Comparison of ENCODE assay signal across 27 cellular contexts in the genomic region with DNA sequence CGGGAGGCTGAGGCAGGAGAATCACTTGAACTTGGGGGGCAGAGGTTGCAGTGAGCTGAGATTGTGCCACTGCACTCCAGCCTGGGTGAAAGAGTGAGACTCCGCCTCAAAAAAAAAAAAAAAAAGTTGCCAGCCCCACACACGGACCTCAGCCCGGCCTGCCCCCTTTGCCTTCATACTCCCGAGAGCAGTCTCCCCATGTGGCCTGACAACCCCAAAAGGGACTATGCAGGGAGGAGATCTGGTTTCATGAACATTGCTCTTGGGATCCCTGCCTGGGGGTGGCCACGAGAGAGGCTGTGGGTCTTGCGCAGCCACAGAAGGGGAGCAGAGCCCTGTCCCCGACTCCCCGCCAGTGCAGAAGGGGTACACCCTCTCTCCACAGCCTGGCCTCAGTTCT.
"Had no signal": no experiment of that assay in that cellular context is flagged by ENCODE, and none has a peak within 500 bp of the region (broad histone marks: within the 10 kb centered on the region; RNA-seq: fewer than 3 reads in every experiment).

No MANE protein-coding gene starts in this region.

- H3K4me1 ChIP-seq: ascending aorta had no signal

- H3K4me3 Mint-ChIP-seq: activated CD4-positive, alpha-beta memory T cell treated with anti-CD3 and anti-CD28 coated beads for 36 hours; activated CD4-positive, alpha-beta T cell treated with anti-CD3 and anti-CD28 coated beads for 36 hours; activated CD8-positive, alpha-beta memory T cell treated with anti-CD3 and anti-CD28 coated beads, Interleukin-2, amount 10 ng/mL, durations not matched to agents 7 days and 5 days; activated CD8-positive, alpha-beta T cell treated with anti-CD3 and anti-CD28 coated beads, Interleukin-2, amount 10 ng/mL, durations not matched to agents 7 days and 5 days; activated naive CD4-positive, alpha-beta T cell treated with anti-CD3 and anti-CD28 coated beads, Interleukin-2, amount 10 ng/mL, durations not matched to agents 7 days and 5 days; activated naive CD8-positive, alpha-beta T cell treated with anti-CD3 and anti-CD28 coated beads, Interleukin-2, amount 10 ng/mL, durations not matched to agents 7 days and 5 days; activated T-cell treated with anti-CD3 and anti-CD28 coated beads, Interleukin-2, amount 50 U/mL, for 72 hours; brain; central memory CD8-positive, alpha-beta T cell; dendritic cell treated with granulocyte-macrophage colony-stimulating factor and Interleukin-4, amounts not matched to agents 40 ng/mL and 50 ng/mL, for 4 days; endodermal cell had no signal

- H3K36me3 ChIP-seq: ascending aorta had no signal

- H3K36me3 Mint-ChIP-seq: activated CD4-positive, alpha-beta memory T cell treated with anti-CD3 and anti-CD28 coated beads for 36 hours; activated CD8-positive, alpha-beta memory T cell treated with anti-CD3 and anti-CD28 coated beads, Interleukin-2, amount 10 ng/mL, durations not matched to agents 7 days and 5 days; activated naive CD4-positive, alpha-beta T cell treated with anti-CD3 and anti-CD28 coated beads, Interleukin-2, amount 10 ng/mL, durations not matched to agents 7 days and 5 days; activated naive CD4-positive, alpha-beta T cell treated with anti-CD3 and anti-CD28 coated beads, Interleukin-2, amount 50 U/mL, for 72 hours; activated naive CD8-positive, alpha-beta T cell treated with anti-CD3 and anti-CD28 coated beads, Interleukin-2, amount 10 ng/mL, durations not matched to agents 7 days and 5 days; brain had no signal

- ATAC-seq: activated CD4-positive, alpha-beta T cell treated with anti-CD3 and anti-CD28 coated beads for 36 hours; activated CD8-positive, alpha-beta memory T cell treated with anti-CD3 and anti-CD28 coated beads, Interleukin-2, amount 10 ng/mL, durations not matched to agents 7 days and 5 days; activated CD8-positive, alpha-beta T cell treated with anti-CD3 and anti-CD28 coated beads, Interleukin-2, amount 10 ng/mL, durations not matched to agents 7 days and 5 days; activated naive CD4-positive, alpha-beta T cell treated with anti-CD3 and anti-CD28 coated beads, Interleukin-2, amount 50 U/mL, for 72 hours; activated T-cell treated with anti-CD3 and anti-CD28 coated beads, Interleukin-2, amount 50 U/mL, for 72 hours; esophagus mucosa had no signal

- DNase-seq: activated CD4-positive, alpha-beta memory T cell treated with anti-CD3 and anti-CD28 coated beads for 36 hours; activated CD4-positive, alpha-beta T cell treated with anti-CD3 and anti-CD28 coated beads for 36 hours; activated CD4-positive, alpha-beta T cell treated with anti-CD3 and anti-CD28 coated beads, Interleukin-2, amount 10 ng/mL, durations not matched to agents 24 days and 14 days; activated CD4-positive, CD25-positive, alpha-beta regulatory T cell; activated CD4-positive, CD25-positive, alpha-beta regulatory T cell treated with anti-CD3 and anti-CD28 coated beads, Interleukin-2, amount 50 U/mL, for 72 hours; activated CD8-positive, alpha-beta memory T cell treated with anti-CD3 and anti-CD28 coated beads, Interleukin-2, amount 10 ng/mL, durations not matched to agents 7 days and 5 days; activated CD8-positive, alpha-beta memory T cell treated with anti-CD3 and anti-CD28 coated beads, Interleukin-2, amount 50 U/mL, for 4 hours; activated CD8-positive, alpha-beta T cell treated with anti-CD3 and anti-CD28 coated beads, Interleukin-2, amount 10 ng/mL, durations not matched to agents 7 days and 5 days; activated gamma-delta T cell; activated naive CD4-positive, alpha-beta T cell; activated naive CD4-positive, alpha-beta T cell treated with anti-CD3 and anti-CD28 coated beads, Interleukin-2, amount 10 ng/mL, durations not matched to agents 7 days and 5 days; activated naive CD8-positive, alpha-beta T cell treated with anti-CD3 and anti-CD28 coated beads, Interleukin-2, amount 10 ng/mL, durations not matched to agents 7 days and 5 days; activated T-cell treated with anti-CD3 and anti-CD28 coated beads, Interleukin-2, amount 50 U/mL, for 1 hour; activated T-cell treated with anti-CD3 and anti-CD28 coated beads, Interleukin-2, amount 50 U/mL, for 72 hours; dorsolateral prefrontal cortex; effector memory CD4-positive, alpha-beta T cell; endodermal cell; foreskin fibroblast; head of caudate nucleus; T-helper 2 cell had no signal

- H3K9me3 ChIP-seq: ascending aorta had no signal

- H3K27me3 ChIP-seq: ascending aorta had no signal

- H3K27ac ChIP-seq: ascending aorta, coronary artery, dorsolateral prefrontal cortex had no signal

- H3K27ac Mint-ChIP-seq: activated CD4-positive, alpha-beta memory T cell treated with anti-CD3 and anti-CD28 coated beads for 36 hours; activated CD4-positive, alpha-beta T cell treated with anti-CD3 and anti-CD28 coated beads for 36 hours; activated CD4-positive, alpha-beta T cell treated with anti-CD3 and anti-CD28 coated beads, Interleukin-2, amount 10 ng/mL, durations not matched to agents 24 days and 14 days; activated CD8-positive, alpha-beta memory T cell treated with anti-CD3 and anti-CD28 coated beads, Interleukin-2, amount 10 ng/mL, durations not matched to agents 7 days and 5 days; activated naive CD4-positive, alpha-beta T cell treated with anti-CD3 and anti-CD28 coated beads, Interleukin-2, amount 50 U/mL, for 72 hours; activated T-cell treated with anti-CD3 and anti-CD28 coated beads, Interleukin-2, amount 50 U/mL, for 72 hours; brain; dendritic cell treated with granulocyte-macrophage colony-stimulating factor and Interleukin-4, amounts not matched to agents 40 ng/mL and 50 ng/mL, for 4 days; endodermal cell had no signal

- H3K4me3 ChIP-seq: ascending aorta, coronary artery, dorsolateral prefrontal cortex had no signal

- H3K27me3 Mint-ChIP-seq: activated CD4-positive, alpha-beta memory T cell treated with anti-CD3 and anti-CD28 coated beads for 36 hours; activated CD4-positive, alpha-beta T cell treated with anti-CD3 and anti-CD28 coated beads for 36 hours; activated CD4-positive, alpha-beta T cell treated with anti-CD3 and anti-CD28 coated beads, Interleukin-2, amount 10 ng/mL, durations not matched to agents 24 days and 14 days; activated CD8-positive, alpha-beta memory T cell treated with anti-CD3 and anti-CD28 coated beads, Interleukin-2, amount 10 ng/mL, durations not matched to agents 7 days and 5 days; activated naive CD8-positive, alpha-beta T cell treated with anti-CD3 and anti-CD28 coated beads, Interleukin-2, amount 10 ng/mL, durations not matched to agents 7 days and 5 days; central memory CD8-positive, alpha-beta T cell had no signal

- H3K9me3 Mint-ChIP-seq: activated CD4-positive, alpha-beta memory T cell treated with anti-CD3 and anti-CD28 coated beads for 36 hours; activated CD4-positive, alpha-beta T cell treated with anti-CD3 and anti-CD28 coated beads, Interleukin-2, amount 10 ng/mL, durations not matched to agents 24 days and 14 days; activated naive CD4-positive, alpha-beta T cell treated with anti-CD3 and anti-CD28 coated beads, Interleukin-2, amount 10 ng/mL, durations not matched to agents 7 days and 5 days; activated naive CD8-positive, alpha-beta T cell treated with anti-CD3 and anti-CD28 coated beads, Interleukin-2, amount 10 ng/mL, durations not matched to agents 7 days and 5 days; activated T-cell treated with anti-CD3 and anti-CD28 coated beads, Interleukin-2, amount 50 U/mL, for 72 hours; central memory CD8-positive, alpha-beta T cell; dendritic cell treated with granulocyte-macrophage colony-stimulating factor and Interleukin-4, amounts not matched to agents 40 ng/mL and 50 ng/mL, for 4 days; endodermal cell had no signal
